19 cellular contexts compared by ENCODE assay signal in genomic region chr2:168025487-168026203, GRCh38.
DNase-seq lines count a peak whose midpoint lies in the region; ATAC-seq and TF ChIP-seq lines count a peak whose summit lies in the region.
"Had no signal": no experiment of that assay in that cellular context is flagged by ENCODE, and none has a peak within 500 bp of the region (broad histone marks: within the 10 kb centered on the region; RNA-seq: fewer than 3 reads in every experiment).

No MANE protein-coding gene starts in this region.

- no peaks in the 10 kb centered on the region for H3K79me1 ChIP-seq in mesendoderm (ENCODE audit: low read length)

- H3K23ac ChIP-seq in mesendoderm (ENCODE audit: low read length), result no peak overlapping the region

- H3K4me2 ChIP-seq in OCI-LY3 (ENCODE audit: low read length) (peak overlapping the region; percentile 61), mesendoderm (ENCODE audit: low read length) (no peak overlapping the region)

- peak overlapping the region; percentile 82 for H2AFZ ChIP-seq in OCI-LY3 (ENCODE audit: low read depth, low read length)

- no peaks in the 10 kb centered on the region for H3K79me2 ChIP-seq in OCI-LY3 (ENCODE audit: low read length)
- H3K79me2 ChIP-seq in mesendoderm (ENCODE audit: control insufficient read depth, insufficient read depth, low read length), result no peaks in the 10 kb centered on the region

- no peaks in the 10 kb centered on the region for H3K27me3 ChIP-seq in OCI-LY3 (ENCODE audit: low read depth, low read length)
- no peaks in the 10 kb centered on the region for H3K27me3 ChIP-seq in mesendoderm (ENCODE audit: insufficient read depth, low read length, poor library complexity)
- H3K27me3 ChIP-seq: dorsolateral prefrontal cortex, heart right ventricle had no signal

- H2AK5ac ChIP-seq in mesendoderm (ENCODE audit: low read length), result no peak overlapping the region

- no peak overlapping the region for H4K8ac ChIP-seq in mesendoderm (ENCODE audit: low read depth, low read length)

- H3K4ac ChIP-seq in mesendoderm (ENCODE audit: low read depth, low read length), result no peak overlapping the region

- no peak overlapping the region for H3K56ac ChIP-seq in mesendoderm (ENCODE audit: low read length)

- H2BK5ac ChIP-seq in mesendoderm (ENCODE audit: low read length), result no peak overlapping the region

- H3K18ac ChIP-seq in mesendoderm (ENCODE audit: low read length), result no peak overlapping the region

- H4K5ac ChIP-seq in mesendoderm (ENCODE audit: low read length), result no peak overlapping the region

- H4K20me1 ChIP-seq in OCI-LY3 (ENCODE audit: insufficient read depth, low read length), result no peaks in the 10 kb centered on the region

- ATAC-seq in HG02610 (IDR thresholded peaks at IDR 0.05; ENCODE audit: unreplicated experiment), result no peak

- peaks cover 34% of the 10 kb centered on the region for H3K4me1 ChIP-seq in OCI-LY3 (ENCODE audit: low read length)
- H3K4me1 ChIP-seq in mesendoderm (ENCODE audit: control insufficient read depth, low read depth, low read length), result no peaks in the 10 kb centered on the region
- H3K4me1 ChIP-seq: HAP-1 had no signal

- DNase-seq in AG09309 (ENCODE audit: low read depth) (peak; percentile 13), GF-D8 (lab: John Stamatoyannopoulos, UW) (peak; percentile 10), foreskin melanocyte (peak; percentile 15), mesendoderm (no peak), NCI-H2029 (lab: John Stamatoyannopoulos, UW) (no peak)
- DNase-seq in stimulated activated CD4-positive, alpha-beta T cell treated with anti-CD3 and anti-CD28 coated beads, Interleukin-2, amount 100 ng/mL, for 48 hours, result no peak
- DNase-seq: activated CD4-positive, alpha-beta T cell treated with anti-CD3 and anti-CD28 coated beads, Interleukin-2, amount 10 ng/mL, durations not matched to agents 24 days and 14 days; activated naive CD4-positive, alpha-beta T cell treated with anti-CD3 and anti-CD28 coated beads, Interleukin-2, amount 10 ng/mL, durations not matched to agents 7 days and 5 days; dorsolateral prefrontal cortex; heart right ventricle; islet precursor cell; NCI-H2081 treated with DMSO at 0.1 percent for 48 hours; NCI-H774; stimulated activated CD4-positive, alpha-beta T cell treated with anti-CD3 and anti-CD28 coated beads, Interleukin-4, amount 100 ng/mL, for 1 hour; T-helper 9 cell had no signal

- H3K36me3 ChIP-seq in OCI-LY3 (replicated peaks; ENCODE audit: low read depth, low read length), result no peaks in the 10 kb centered on the region
- no peaks in the 10 kb centered on the region for H3K36me3 ChIP-seq in mesendoderm (ENCODE audit: control insufficient read depth, insufficient read depth, low read length)
- H3K36me3 ChIP-seq: HAP-1, thoracic aorta had no signal

- TF ChIP-seq CTCF in AG09309 (IDR thresholded peaks at IDR 0.05; ENCODE audit: control insufficient read depth, insufficient read depth, low read depth, low read length, missing control alignments), result no peak
- no peak for TF ChIP-seq CTCF in OCI-LY3 (IDR thresholded peaks at IDR 0.05; ENCODE audit: low read depth, low read length)

- H3K9ac ChIP-seq in OCI-LY3 (ENCODE audit: low read length) (peak overlapping the region; percentile 32; the same call in 1 of the 2 replicates), mesendoderm (ENCODE audit: low read length) (no peak overlapping the region)

- H3K27ac ChIP-seq in OCI-LY3 (ENCODE audit: low read length) (0 out of 2 replicates have a peak overlapping the region, but pooled peaks have one; percentile 12), mesendoderm (ENCODE audit: low read depth, low read length) (no peak overlapping the region)
- H3K27ac ChIP-seq: dorsolateral prefrontal cortex, heart right ventricle, thoracic aorta had no signal

- no peak overlapping the region for H3K4me3 ChIP-seq in AG09309 (ENCODE audit: control insufficient read depth, low read depth, low read length)
- peak overlapping the region; percentile 11; the same call in 1 of the 2 replicates for H3K4me3 ChIP-seq in OCI-LY3 (ENCODE audit: low read length)
- no peak overlapping the region for H3K4me3 ChIP-seq in mesendoderm (ENCODE audit: low read length)
- H3K4me3 ChIP-seq: dorsolateral prefrontal cortex, HAP-1, heart right ventricle, thoracic aorta had no signal

- no CpG with 5 or more reads among the region's 11 CpGs for WGBS in mesendoderm (ENCODE audit: extremely low coverage, insufficient coverage, low lambda C conversion rate)

- H2BK15ac ChIP-seq in mesendoderm (replicated peaks; ENCODE audit: low read depth), result no peak overlapping the region

- no peaks in the 10 kb centered on the region for H3K9me3 ChIP-seq in OCI-LY3 (ENCODE audit: insufficient read depth, low read length)
- H3K9me3 ChIP-seq: HAP-1, heart right ventricle, thoracic aorta had no signal

- no peak overlapping the region for H2BK120ac ChIP-seq in mesendoderm (ENCODE audit: low read depth, low read length)

Comparison
In these comparisons a context has a peak if more than half of its experiments do, and no peak if none do; other contexts are left out.
1. DNase-seq: peak in AG09309 (single experiment), GF-D8 (single experiment) and foreskin melanocyte (single experiment); none in mesendoderm (single experiment), NCI-H2029 (single experiment) and stimulated activated CD4-positive, alpha-beta T cell treated with anti-CD3 and anti-CD28 coated beads, Interleukin-2, amount 100 ng/mL, for 48 hours (0 of 2).